ENCODE assay signal across 9 cellular contexts in genomic region chr16:29963021-29963743, GRCh38. TPM values are rescaled to one million over a fixed set of nuclear protein-coding genes. Genes with fewer than 3 reads are reported as not detected.
A peak's percentile ranks its signal among the peaks of the same experiment; 100 is the strongest.
DNase-seq lines count a peak whose midpoint lies in the region; ATAC-seq, FAIRE-seq and TF ChIP-seq lines count a peak whose summit lies in the region.
"Had no signal": no experiment of that assay in that cellular context is flagged by ENCODE, and none has a peak within 500 bp of the region (broad histone marks: within the 10 kb centered on the region; RNA-seq: fewer than 3 reads in every experiment).

No MANE protein-coding gene starts in this region.

- no peaks in the 10 kb centered on the region for H3K27me3 Mint-ChIP-seq in nephron progenitor cell (ENCODE audit: low read depth, poor library complexity)

- POLR2A ChIA-PET in AG04449 (lab: Yijun Ruan, JAX), result interaction anchor here (0.5 to 2.2 kb wide), 2 partner anchors 10 to 47 kb away, joined by 5 to 17 read pairs; partner anchors contain the start of gene TAOK2

- H3K27me3 ChIP-seq in Karpas-422 (ENCODE audit: low read length), result no peaks in the 10 kb centered on the region

- peaks cover 18% of the 10 kb centered on the region for H3K4me1 Mint-ChIP-seq in nephron progenitor cell

- no peaks in the 10 kb centered on the region for H3K9me2 ChIP-seq in Karpas-422 (replicated peaks; ENCODE audit: insufficient read depth, low read length)

- peaks cover 17% of the 10 kb centered on the region for H3K4me1 ChIP-seq in Karpas-422 (ENCODE audit: low read length)

- H3K27ac Mint-ChIP-seq in nephron progenitor cell, result no peak overlapping the region

- H3K4me3 ChIP-seq in AG04449 (ENCODE audit: low read depth, low read length) (peak overlapping the region; percentile 79), Karpas-422 (ENCODE audit: low read length) (peak overlapping the region; percentile 97), coronary artery (peak overlapping the region; percentile 78)

- peaks cover 12% of the 10 kb centered on the region for H3K79me2 ChIP-seq in Karpas-422 (ENCODE audit: low read length)

- H2AFZ ChIP-seq in Karpas-422 (ENCODE audit: low read length), result peak overlapping the region; percentile 37; the same call in 1 of the 2 replicates

- H3K36me3 ChIP-seq in Karpas-422 (ENCODE audit: insufficient read depth, low read length), result peaks cover 6% of the 10 kb centered on the region; the same call in 1 of the 2 replicates

- no peak for DNase-seq in AG04449 (ENCODE audit: low read depth, low spot score)
- DNase-seq in Karpas-422, result no peak
- no peak for DNase-seq in coronary artery (ENCODE audit: low spot score)
- no peak for DNase-seq in nephron progenitor cell
- no peak for DNase-seq in HTR-8/SVneo (ENCODE audit: insufficient read length, low spot score)
- no peak for DNase-seq in KBM-7
- DNase-seq: activated CD4-positive, alpha-beta T cell treated with anti-CD3 and anti-CD28 coated beads, Interleukin-2, amount 50 U/mL, for 48 hours had no signal

- in situ Hi-C loops in KBM-7 (cut with MboI; ENCODE audit: low pct_unique_long_range_greater_than_20kb, low sequenced_read_pairs), result no loop called here

- TF ChIP-seq CTCF in AG04449 (IDR thresholded peaks at IDR 0.05; ENCODE audit: insufficient read depth, low read length, missing control alignments) (no peak), coronary artery (IDR thresholded peaks at IDR 0.05) (no peak), nephron progenitor cell (IDR thresholded peaks at IDR 0.05) (no peak)

- no peak overlapping the region for H3K27ac ChIP-seq in Karpas-422 (ENCODE audit: low read length)
- H3K27ac ChIP-seq in coronary artery, result peak overlapping the region; percentile 93 to 95

- H3K9me3 ChIP-seq in Karpas-422 (ENCODE audit: low read length), result no peaks in the 10 kb centered on the region

- H3K36me3 Mint-ChIP-seq in nephron progenitor cell (ENCODE audit: low read depth), result peaks cover 20% of the 10 kb centered on the region

- H3K4me3 Mint-ChIP-seq in nephron progenitor cell, result peak overlapping the region; percentile 90

- ATAC-seq in HG03521 (IDR thresholded peaks at IDR 0.05; ENCODE audit: unreplicated experiment), result no peak
- ATAC-seq in HG03469 (IDR thresholded peaks at IDR 0.05; ENCODE audit: unreplicated experiment), result no peak

- no peaks in the 10 kb centered on the region for H3K9me3 Mint-ChIP-seq in nephron progenitor cell

- no peaks in the 10 kb centered on the region for H4K20me1 ChIP-seq in Karpas-422 (ENCODE audit: insufficient read depth, low read depth, low read length)

- CTCF ChIA-PET in AG04449 (lab: Yijun Ruan, JAX), result interaction anchor here (0.7 to 2.3 kb wide), 5 partner anchors 9 to 115 kb away, joined by 3 to 27 read pairs (median 5); partner anchors contain the start of gene TAOK2

- no peak for FAIRE-seq in HTR-8/SVneo (lab: Jason Lieb, UNC)

- peak overlapping the region; percentile 99 for H3K4me2 ChIP-seq in Karpas-422 (ENCODE audit: low read depth, low read length, poor library complexity, severe bottlenecking)

- peak overlapping the region; percentile 89 for H3K9ac ChIP-seq in Karpas-422 (ENCODE audit: low read length)

RNA-seq across cellular contexts. Expression of gene TMEM219, which starts 1.3 kb away (rescaled TPM):
- total RNA-seq in Karpas-422 (2014; rRNA removed; shearing (Covaris generic); ENCODE audit: low replicate concordance), result 120 and 128 TPM in 2 replicates

RNA-seq across cellular contexts. Expression of gene TAOK2, which starts 10.5 kb away (rescaled TPM):
- 21.5 and 30.7 TPM in 2 replicates for total RNA-seq in Karpas-422 (2014; rRNA removed; shearing (Covaris generic); ENCODE audit: low replicate concordance)

RNA-seq across cellular contexts. Expression of gene HIRIP3, which starts 32.2 kb away (rescaled TPM):
- 9.6 and 22.1 TPM in 2 replicates for total RNA-seq in Karpas-422 (2014; rRNA removed; shearing (Covaris generic); ENCODE audit: low replicate concordance)

RNA-seq across cellular contexts. Expression of gene INO80E, which starts 32.9 kb away (rescaled TPM):
- 67.7 and 94.0 TPM in 2 replicates for total RNA-seq in Karpas-422 (2014; rRNA removed; shearing (Covaris generic); ENCODE audit: low replicate concordance)

RNA-seq across cellular contexts. Expression of gene KCTD13, which starts 37.2 kb away (rescaled TPM):
- 14.2 and 52.9 TPM in 2 replicates for total RNA-seq in Karpas-422 (2014; rRNA removed; shearing (Covaris generic); ENCODE audit: low replicate concordance)
